Comparison of ENCODE assay signal across 8 cellular contexts in the genomic region with DNA sequence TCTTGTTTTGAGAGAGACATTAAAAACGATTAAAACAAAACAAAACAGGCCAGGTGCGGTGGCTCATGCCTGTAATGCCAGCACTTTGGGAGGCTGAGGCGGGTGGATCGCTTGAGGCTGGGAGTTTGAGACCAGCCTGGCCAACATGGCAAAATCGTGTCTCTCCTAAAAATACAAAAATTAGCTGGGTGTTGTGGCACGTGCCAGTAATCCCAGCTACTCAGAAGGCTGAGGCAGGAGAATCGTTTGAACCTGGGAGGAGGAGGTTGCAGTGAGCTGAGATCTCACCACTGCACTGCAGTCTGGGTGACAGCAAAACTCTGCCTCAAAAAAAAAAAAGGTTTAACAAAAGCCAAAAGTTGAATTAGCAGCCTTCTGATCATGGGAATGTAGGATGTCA. TPM values are rescaled to one million over a fixed set of nuclear protein-coding genes. Genes with fewer than 3 reads are reported as not detected.
DNase-seq lines count a peak whose midpoint lies in the region; ATAC-seq and TF ChIP-seq lines count a peak whose summit lies in the region.
"Not testable (repeated sequence)": the region's sequence is repeated elsewhere in the genome, so short reads cannot be mapped to it uniquely, and the experiment has no call there.

No MANE protein-coding gene starts in this region.

- H3K9ac ChIP-seq in colonic mucosa (ENCODE audit: low read depth in 2 of 2, low read length in 2 of 2) = not testable (repeated sequence)
- H3K9ac ChIP-seq in iPS-15b (ENCODE audit: low read depth, low read length) = peak overlapping the region; percentile 74

- CTCF ChIA-PET in naive thymus-derived CD4-positive, alpha-beta T cell (lab: Charles Lee) = interaction anchor here (0.7 to 9.0 kb wide), 12 partner anchors 8 to 135 kb away, joined by 3 to 206 read pairs (median 4); no protein-coding TSS in a partner anchor

- H3K27me3 ChIP-seq in BE2C (peaks cover 40% of the 10 kb centered on the region), iPS-15b (ENCODE audit: control insufficient read depth, insufficient read depth, low read length) (peaks cover 15% of the 10 kb centered on the region)
- not testable (repeated sequence) for H3K27me3 ChIP-seq in Peyer's patch; colonic mucosa; naive thymus-derived CD4-positive, alpha-beta T cell (ENCODE audit: control insufficient read depth in 2 of 2, insufficient read depth in 2 of 2, low read length in 2 of 2)

- intact Hi-C loops in colonic mucosa (cut with DNase I) = not testable (repeated sequence)
- intact Hi-C loops in naive thymus-derived CD4-positive, alpha-beta T cell (cut with micrococcal nuclease) = loop anchor here (5.0 to 10.0 kb wide), 3 partner anchors 379 to 831 kb away; a partner anchor contains a TSS

- not testable (repeated sequence) for H3K27me3 Mint-ChIP-seq in activated T-cell treated with anti-CD3 and anti-CD28 coated beads, Interleukin-2, amount 50 U/mL, for 4 hours (ENCODE audit: low read depth); naive thymus-derived CD4-positive, alpha-beta T cell
- H3K27me3 Mint-ChIP-seq in stimulated activated memory B cell treated with anti-CD40 and anti-IgM and Interleukin-4, amounts not matched to agents 10 μg/mL and 1 μg/mL and 100 μg/mL, for 72 hours = peaks cover 68% of the 10 kb centered on the region

- H3K27ac Mint-ChIP-seq in naive thymus-derived CD4-positive, alpha-beta T cell = peak overlapping the region; percentile 94 to 99 (median 98)
- H3K27ac Mint-ChIP-seq in stimulated activated memory B cell treated with anti-CD40 and anti-IgM and Interleukin-4, amounts not matched to agents 10 μg/mL and 1 μg/mL and 100 μg/mL, for 72 hours = not testable (repeated sequence)

- H3K4me1 ChIP-seq in BE2C; Peyer's patch; colonic mucosa; iPS-15b (ENCODE audit: control insufficient read depth, insufficient read depth, low read length): not testable (repeated sequence)
- H3K4me1 ChIP-seq in naive thymus-derived CD4-positive, alpha-beta T cell (ENCODE audit: control insufficient read depth in 2 of 2, insufficient read depth in 2 of 2, low read length in 2 of 2) = peaks cover 26 to 36% of the 10 kb centered on the region in 2 donors

- not testable (repeated sequence) for TF ChIP-seq POLR2A in Peyer's patch (IDR thresholded peaks at IDR 0.05)

- not testable (repeated sequence) for H3K36me3 ChIP-seq in BE2C; Peyer's patch; colonic mucosa; iPS-15b (ENCODE audit: control insufficient read depth, insufficient read depth, low read length)
- peaks cover 0 to 12% (median 0%) of the 10 kb centered on the region in 3 experiments for H3K36me3 ChIP-seq in naive thymus-derived CD4-positive, alpha-beta T cell (ENCODE audit: control insufficient read depth in 2 of 3, insufficient read depth in 3 of 3, low read length in 3 of 3)

- DNase-seq in BE2C; HFF-Myc (ENCODE audit: extremely low read depth, low read depth); Peyer's patch; activated T-cell treated with anti-CD3 and anti-CD28 coated beads, Interleukin-2, amount 50 U/mL, for 4 hours; colonic mucosa: not testable (repeated sequence)
- DNase-seq in naive thymus-derived CD4-positive, alpha-beta T cell = peak in 2 of 9 donors; percentile 18 to 23

- peak overlapping the region; percentile 60 for H3K4me3 ChIP-seq in BE2C (ENCODE audit: low read depth, low read length)
- peak overlapping the region; percentile 87 for H3K4me3 ChIP-seq in HFF-Myc (replicated peaks; ENCODE audit: low read depth, low read length)
- H3K4me3 ChIP-seq in Peyer's patch = peak overlapping the region in 3 of 4 donors; percentile 68 to 96 (median 94)
- H3K4me3 ChIP-seq in colonic mucosa = peak overlapping the region; percentile 55
- H3K4me3 ChIP-seq in iPS-15b (ENCODE audit: low read depth, low read length) = peak overlapping the region; percentile 78
- peak overlapping the region; percentile 88 for H3K4me3 ChIP-seq in naive thymus-derived CD4-positive, alpha-beta T cell (ENCODE audit: low read length)

- peaks cover 31% of the 10 kb centered on the region for H3K36me3 Mint-ChIP-seq in activated T-cell treated with anti-CD3 and anti-CD28 coated beads, Interleukin-2, amount 50 U/mL, for 4 hours (ENCODE audit: insufficient read depth)
- H3K36me3 Mint-ChIP-seq in naive thymus-derived CD4-positive, alpha-beta T cell = peaks cover 0 to 64% (median 29%) of the 10 kb centered on the region in 5 donors
- not testable (repeated sequence) for H3K36me3 Mint-ChIP-seq in stimulated activated memory B cell treated with anti-CD40 and anti-IgM and Interleukin-4, amounts not matched to agents 10 μg/mL and 1 μg/mL and 100 μg/mL, for 72 hours

- peak overlapping the region; percentile 95 for H3K4me3 Mint-ChIP-seq in activated T-cell treated with anti-CD3 and anti-CD28 coated beads, Interleukin-2, amount 50 U/mL, for 4 hours
- peak overlapping the region; percentile 86 to 99 (median 93) for H3K4me3 Mint-ChIP-seq in naive thymus-derived CD4-positive, alpha-beta T cell
- H3K4me3 Mint-ChIP-seq in stimulated activated memory B cell treated with anti-CD40 and anti-IgM and Interleukin-4, amounts not matched to agents 10 μg/mL and 1 μg/mL and 100 μg/mL, for 72 hours = peak overlapping the region; percentile 70

- not testable (repeated sequence) for ATAC-seq in activated T-cell treated with anti-CD3 and anti-CD28 coated beads, Interleukin-2, amount 50 U/mL, for 4 hours; naive thymus-derived CD4-positive, alpha-beta T cell; stimulated activated memory B cell treated with anti-CD40 and anti-IgM and Interleukin-4, amounts not matched to agents 10 μg/mL and 1 μg/mL and 100 μg/mL, for 72 hours

- peak overlapping the region in 3 of 4 donors; percentile 81 to 85 (median 84) for H3K27ac ChIP-seq in Peyer's patch
- H3K27ac ChIP-seq in colonic mucosa = peak overlapping the region; percentile 69
- peak overlapping the region; percentile 94 for H3K27ac ChIP-seq in naive thymus-derived CD4-positive, alpha-beta T cell (ENCODE audit: low read depth, low read length)

- POLR2A ChIA-PET in naive thymus-derived CD4-positive, alpha-beta T cell (lab: Charles Lee) = interaction anchor here (0.6 to 10.5 kb wide), 11 partner anchors 17 to 107 kb away, joined by 3 to 378 read pairs (median 4); no protein-coding TSS in a partner anchor

- not testable (repeated sequence) for TF ChIP-seq CTCF in BE2C (IDR thresholded peaks at IDR 0.05; ENCODE audit: low read depth, low read length); HFF-Myc (IDR thresholded peaks at IDR 0.05; ENCODE audit: low read depth, low read length, missing control alignments); Peyer's patch (IDR thresholded peaks at IDR 0.05); colonic mucosa (IDR thresholded peaks at IDR 0.05)

- H3K4me1 Mint-ChIP-seq in activated T-cell treated with anti-CD3 and anti-CD28 coated beads, Interleukin-2, amount 50 U/mL, for 4 hours (ENCODE audit: low read depth) = peaks cover 63% of the 10 kb centered on the region
- H3K4me1 Mint-ChIP-seq in naive thymus-derived CD4-positive, alpha-beta T cell = peaks cover 31 to 67% (median 54%) of the 10 kb centered on the region in 7 donors
- peaks cover 17% of the 10 kb centered on the region for H3K4me1 Mint-ChIP-seq in stimulated activated memory B cell treated with anti-CD40 and anti-IgM and Interleukin-4, amounts not matched to agents 10 μg/mL and 1 μg/mL and 100 μg/mL, for 72 hours

- not testable (repeated sequence) for H3K9me3 Mint-ChIP-seq in activated T-cell treated with anti-CD3 and anti-CD28 coated beads, Interleukin-2, amount 50 U/mL, for 4 hours; naive thymus-derived CD4-positive, alpha-beta T cell; stimulated activated memory B cell treated with anti-CD40 and anti-IgM and Interleukin-4, amounts not matched to agents 10 μg/mL and 1 μg/mL and 100 μg/mL, for 72 hours

- H3K9me3 ChIP-seq in BE2C; Peyer's patch; colonic mucosa; iPS-15b (ENCODE audit: control insufficient read depth, insufficient read depth, low read length); naive thymus-derived CD4-positive, alpha-beta T cell (ENCODE audit: control insufficient read depth in 2 of 3, low read length in 3 of 3): not testable (repeated sequence)

RNA-seq across cellular contexts. Expression of a gene that starts 1.1 kb away (rescaled TPM):
- polyA plus RNA-seq in BE2C (2012; ENCODE audit: insufficient read depth, insufficient read length, low read depth) = not detected
- total RNA-seq in Peyer's patch = 10 to 100 TPM in 1 of 4 donors, 1 to 10 TPM in 3; 1.8 to 11.6 (median 3.7) TPM
- total RNA-seq in activated T-cell treated with anti-CD3 and anti-CD28 coated beads, Interleukin-2, amount 50 U/mL, for 4 hours = 10 to 100 TPM; 21.4 to 26.2 (median 22.3) TPM
- under 1 TPM; 0.93 to 0.94 TPM for total RNA-seq in colonic mucosa
- total RNA-seq in naive thymus-derived CD4-positive, alpha-beta T cell = 10 to 100 TPM; 45.9 to 68.3 (median 65.8) TPM
- 10 to 100 TPM; 44.3 to 74.5 TPM for polyA plus RNA-seq in naive thymus-derived CD4-positive, alpha-beta T cell
